8 cellular contexts compared by ENCODE assay signal in the genomic region with DNA sequence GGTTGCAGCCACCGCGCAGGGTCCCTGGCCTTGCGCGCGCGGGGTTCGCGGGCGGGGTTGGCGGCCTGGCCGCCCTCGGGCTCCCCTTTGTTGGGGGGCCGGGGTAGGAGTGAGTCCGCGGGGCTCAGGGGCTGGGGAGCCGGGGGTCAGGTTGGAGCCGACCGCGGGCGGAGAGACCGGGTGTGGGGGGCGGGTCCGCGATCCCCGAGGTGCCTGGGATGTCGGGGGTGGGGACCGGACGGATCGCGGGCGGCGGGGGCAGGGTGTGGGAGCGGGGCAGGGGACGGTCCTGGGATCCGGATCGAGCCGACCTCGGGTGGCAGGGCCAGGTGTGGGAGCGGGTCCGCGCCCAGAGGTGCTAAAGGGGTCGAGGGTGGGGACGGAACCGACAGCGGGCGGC.
DNase-seq lines count a peak whose midpoint lies in the region; ATAC-seq and TF ChIP-seq lines count a peak whose summit lies in the region.
"Not testable (repeated sequence)": the region's sequence is repeated elsewhere in the genome, so short reads cannot be mapped to it uniquely, and the experiment has no call there.

No MANE protein-coding gene starts in this region.

- not testable (repeated sequence) for H3K4me1 ChIP-seq in OCI-LY1 (ENCODE audit: insufficient read depth, low read length, severe bottlenecking); left lung; sigmoid colon; aorta (ENCODE audit: control insufficient read depth in 1 of 2, insufficient read depth in 2 of 2, low read length in 2 of 2)

- H3K4me3 ChIP-seq in OCI-LY1 (ENCODE audit: low read depth, low read length, poor library complexity, severe bottlenecking) = peak overlapping the region; percentile 45
- H3K4me3 ChIP-seq in coronary artery = peak overlapping the region; percentile 66
- not testable (repeated sequence) for H3K4me3 ChIP-seq in left lung; aorta (ENCODE audit: low read length in 2 of 2)
- peak overlapping the region in 3 of 4 donors; percentile 24 to 45 (median 40) for H3K4me3 ChIP-seq in sigmoid colon

- H3K4me2 ChIP-seq in OCI-LY1 (ENCODE audit: low read length) = not testable (repeated sequence)

- not testable (repeated sequence) for TF ChIP-seq POLR2A in sigmoid colon (IDR thresholded peaks at IDR 0.05)

- H3K9me2 ChIP-seq in OCI-LY1 (ENCODE audit: low read depth, low read length) = not testable (repeated sequence)

- intact Hi-C loops in left lung (cut with DNase I); sigmoid colon (cut with DNase I); aorta (cut with DNase I): not testable (repeated sequence)

- H3K9me3 ChIP-seq in OCI-LY1 (ENCODE audit: low read length); left lung; sigmoid colon; aorta (ENCODE audit: control insufficient read depth, low read length): not testable (repeated sequence)

- H3K36me3 ChIP-seq in OCI-LY1 (ENCODE audit: insufficient read depth, low read length); left lung; sigmoid colon; aorta (ENCODE audit: control insufficient read depth in 1 of 2, insufficient read depth in 2 of 2, low read length in 1 of 2): not testable (repeated sequence)

- H2AFZ ChIP-seq in OCI-LY1 (ENCODE audit: low read length) = not testable (repeated sequence)

- H3K27me3 ChIP-seq in OCI-LY1 (ENCODE audit: insufficient read depth, low read length); left lung; sigmoid colon; aorta (ENCODE audit: control insufficient read depth in 1 of 2, insufficient read depth in 2 of 2, low read length in 1 of 2): not testable (repeated sequence)

- TF ChIP-seq EP300 in sigmoid colon (IDR thresholded peaks at IDR 0.05) = not testable (repeated sequence)

- H3F3A ChIP-seq in OCI-LY1 (ENCODE audit: insufficient read depth, low read length) = not testable (repeated sequence)

- TF ChIP-seq CTCF in OCI-LY1 (IDR thresholded peaks at IDR 0.05; ENCODE audit: low read length); coronary artery (IDR thresholded peaks at IDR 0.05); left lung (IDR thresholded peaks at IDR 0.05); sigmoid colon (IDR thresholded peaks at IDR 0.05): not testable (repeated sequence)

- not testable (repeated sequence) for H3K79me2 ChIP-seq in OCI-LY1 (ENCODE audit: insufficient read depth, low read length)

- ATAC-seq in GM19328 (IDR thresholded peaks at IDR 0.05; ENCODE audit: unreplicated experiment) = peak; percentile 24
- ATAC-seq in HG02763 (IDR thresholded peaks at IDR 0.05; ENCODE audit: unreplicated experiment) = peak; percentile 7
- peak; percentile 8 for ATAC-seq in left lung
- not testable (repeated sequence) for ATAC-seq in aorta (ENCODE audit: low FRiP score)

- DNase-seq in activated CD8-positive, alpha-beta memory T cell treated with anti-CD3 and anti-CD28 coated beads for 24 hours = peak; percentile 62
- DNase-seq in coronary artery (ENCODE audit: low spot score) = not testable (repeated sequence)
- DNase-seq in left lung (peak in 1 of 2 donors; percentile 77), sigmoid colon (peak; percentile 61), aorta (peak; percentile 34 to 74)

- not testable (repeated sequence) for H4K20me1 ChIP-seq in OCI-LY1 (ENCODE audit: insufficient read depth, low read length)

- WGBS in sigmoid colon, 2 donors = 1% methylated on average over 19 of the region's 46 CpGs; no CpG with 5 or more reads in 1 of the 2 donors
- WGBS in aorta, 2 donors = 1% methylated on average over 11 of the region's 46 CpGs; no CpG with 5 or more reads in 1 of the 2 donors

- H3K9ac ChIP-seq in OCI-LY1 (ENCODE audit: low read length) = not testable (repeated sequence)

- not testable (repeated sequence) for H3K27ac ChIP-seq in OCI-LY1 (ENCODE audit: low read depth, low read length, poor library complexity, severe bottlenecking); left lung; sigmoid colon; aorta (ENCODE audit: low read depth in 1 of 2, low read length in 2 of 2)
- H3K27ac ChIP-seq in coronary artery = peak overlapping the region in 1 of 2 donors; percentile 54
